Comparison of ENCODE assay signal across 1 cellular context in genomic region chr14:64394423-64394822, GRCh38.
TF ChIP-seq lines count a peak whose summit lies in the region.

No MANE protein-coding gene starts in this region.

TF ChIP-seq in GM23338, 12 proteins besides CTCF, POLR2A, EP300 and RAD21 (continued from another document):
- TF ChIP-seq ZNF462 (CRISPR knock-in tag; IDR thresholded peaks at IDR 0.05) (no peak), EZH2 (IDR thresholded peaks at IDR 0.05; ENCODE audit: low read depth, unreplicated experiment) (no peak), POLR2AphosphoS5 (IDR thresholded peaks at IDR 0.05; ENCODE audit: low read depth) (no peak), ZNF114 (CRISPR knock-in tag; IDR thresholded peaks at IDR 0.05) (no peak)
